Comparison of ENCODE assay signal across 8 cellular contexts in genomic region chr11:92886243-92886905, GRCh38.
DNase-seq lines count a peak whose midpoint lies in the region; ATAC-seq and TF ChIP-seq lines count a peak whose summit lies in the region.

No MANE protein-coding gene starts in this region.

- H3K9me3 ChIP-seq in osteoblast (ENCODE audit: low read depth, low read length): no peaks in the 10 kb centered on the region

- H3K4me3 ChIP-seq in HFF-Myc (replicated peaks; ENCODE audit: low read depth, low read length): no peak overlapping the region
- no peak overlapping the region for H3K4me3 ChIP-seq in fibroblast of pulmonary artery (replicated peaks; ENCODE audit: low read depth, low read length)
- H3K4me3 ChIP-seq in osteoblast (ENCODE audit: insufficient read depth, low read length): no peak overlapping the region

- H3K36me3 ChIP-seq in osteoblast (ENCODE audit: insufficient read depth, low read length): no peaks in the 10 kb centered on the region

- peak; percentile 81 for DNase-seq in GM03348 (ENCODE audit: low spot score)
- DNase-seq in HFF-Myc (ENCODE audit: extremely low read depth, low read depth): peak; percentile 21
- DNase-seq in NCI-H1048 (lab: John Stamatoyannopoulos, UW): peak; percentile 57
- DNase-seq in fibroblast of pulmonary artery (ENCODE audit: low read depth): peak; percentile 70
- DNase-seq in osteoblast (ENCODE audit: insufficient read length, low spot score, missing footprints): peak; percentile 86

- H4K20me1 ChIP-seq in osteoblast (ENCODE audit: insufficient read depth, low read length): no peaks in the 10 kb centered on the region

- no peaks in the 10 kb centered on the region for H3K4me1 ChIP-seq in osteoblast (ENCODE audit: insufficient read depth, low read length)

- no peaks in the 10 kb centered on the region for H3K79me2 ChIP-seq in osteoblast (ENCODE audit: insufficient read depth, low read length)

- peak; percentile 99 for ATAC-seq in SK-N-SH treated with all-trans-retinoic acid at 6 μM for 48 hours
- ATAC-seq in HG02870 (IDR thresholded peaks at IDR 0.05; ENCODE audit: unreplicated experiment): no peak

- TF ChIP-seq CTCF in 22Rv1 (IDR thresholded peaks at IDR 0.05): peak; percentile 76
- peak; percentile 45 for TF ChIP-seq CTCF in HFF-Myc (IDR thresholded peaks at IDR 0.05; ENCODE audit: low read depth, low read length, missing control alignments)
- peak; percentile 67 for TF ChIP-seq CTCF in fibroblast of pulmonary artery (IDR thresholded peaks at IDR 0.05; ENCODE audit: low read length, missing control alignments)
- TF ChIP-seq CTCF in osteoblast (IDR thresholded peaks at IDR 0.05; ENCODE audit: extremely low read depth, low read depth, low read length): peak; percentile 74

- no peak overlapping the region for H3K4me2 ChIP-seq in osteoblast (ENCODE audit: insufficient read depth, low read length)

- H3K27me3 ChIP-seq in osteoblast (ENCODE audit: insufficient read depth, low read length): no peaks in the 10 kb centered on the region

- H2AFZ ChIP-seq in osteoblast (ENCODE audit: low read length): no peak overlapping the region

- H3K27ac ChIP-seq in 22Rv1 (no peak overlapping the region), osteoblast (ENCODE audit: low read depth, low read length) (no peak overlapping the region)

TF ChIP-seq in SK-N-SH treated with all-trans-retinoic acid at 6 μM for 48 hours, 23 proteins besides CTCF, POLR2A, EP300 and RAD21:
- no peak for TF ChIP-seq ZFP3 (CRISPR knock-in tag; IDR thresholded peaks at IDR 0.05)
- no peak for TF ChIP-seq PATZ1 (CRISPR knock-in tag; IDR thresholded peaks at IDR 0.05; ENCODE audit: borderline replicate concordance)
- no peak for TF ChIP-seq POU6F1 (CRISPR knock-in tag; IDR thresholded peaks at IDR 0.05; ENCODE audit: borderline replicate concordance, low read depth)
- no peak for TF ChIP-seq TSHZ2 (CRISPR knock-in tag; IDR thresholded peaks at IDR 0.05)
- TF ChIP-seq TCF4 (CRISPR knock-in tag; IDR thresholded peaks at IDR 0.05; ENCODE audit: borderline replicate concordance): no peak
- TF ChIP-seq ISL1 (CRISPR knock-in tag; IDR thresholded peaks at IDR 0.05): no peak
TF ChIP-seq in SK-N-SH treated with all-trans-retinoic acid at 6 μM for 48 hours: peak in this region for 0.

Comparison
In these comparisons a context has a peak if more than half of its experiments do, and no peak if none do; other contexts are left out.
1. DNase-seq: peak in every context shown above with its lines; median percentile 86 in osteoblast; 81 in GM03348; 70 in fibroblast of pulmonary artery; 57 in NCI-H1048; 21 in HFF-Myc.